In the genomic region with DNA sequence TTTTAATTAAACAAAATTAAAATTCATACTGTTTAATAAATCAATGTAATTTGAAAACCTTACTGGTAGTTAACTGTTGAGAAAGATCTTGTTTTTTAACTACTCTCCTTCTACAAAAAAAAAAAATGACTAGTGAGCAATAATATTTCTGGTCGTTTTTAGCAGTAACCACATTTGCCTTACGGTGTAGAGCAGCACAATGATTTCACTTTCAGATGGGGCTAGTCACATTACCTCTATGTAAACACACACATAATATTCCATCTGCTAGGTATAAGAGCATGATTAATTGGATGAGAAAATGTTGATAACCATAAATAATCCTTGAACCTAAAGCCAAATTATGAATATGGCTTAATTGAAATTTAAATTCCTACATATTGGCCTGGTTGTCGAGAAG, we compare ENCODE assay signal across 15 cellular contexts.
A peak's percentile ranks its signal among the peaks of the same experiment; 100 is the strongest.
DNase-seq lines count a peak whose midpoint lies in the region; ATAC-seq and TF ChIP-seq lines count a peak whose summit lies in the region.
"Had no signal": no experiment of that assay in that cellular context is flagged by ENCODE, and none has a peak within 500 bp of the region (broad histone marks: within the 10 kb centered on the region; RNA-seq: fewer than 3 reads in every experiment).

No MANE protein-coding gene starts in this region.

- peaks cover 2% of the 10 kb centered on the region for H3K9me3 Mint-ChIP-seq in glutamatergic neuron (ENCODE audit: unreplicated experiment)
- H3K9me3 Mint-ChIP-seq: activated CD4-positive, alpha-beta T cell treated with anti-CD3 and anti-CD28 coated beads, Interleukin-2, amount 10 ng/mL, durations not matched to agents 7 days and 5 days; activated T-cell treated with anti-CD3 and anti-CD28 coated beads, Interleukin-2, amount 50 U/mL, for 24 hours; naive thymus-derived CD8-positive, alpha-beta T cell had no signal

- no peaks in the 10 kb centered on the region for H3K36me3 ChIP-seq in MM.1S (replicated peaks; ENCODE audit: insufficient read depth, low read length)
- no peaks in the 10 kb centered on the region for H3K36me3 ChIP-seq in gastrocnemius medialis
- H3K36me3 ChIP-seq: gastroesophageal sphincter, prostate gland had no signal

- H3K9me2 ChIP-seq in MM.1S (replicated peaks; ENCODE audit: insufficient read depth, low read length): no peaks in the 10 kb centered on the region

- DNase-seq in MM.1S (peak; percentile 84), gastrocnemius medialis (no peak), glutamatergic neuron (no peak), SW 1271 (lab: John Stamatoyannopoulos, UW) (no peak), NCI-H1092 treated with DMSO at 0.1 percent for 48 hours (lab: John Stamatoyannopoulos, UW) (no peak)
- DNase-seq: activated CD4-positive, alpha-beta T cell treated with anti-CD3 and anti-CD28 coated beads, Interleukin-2, amount 10 ng/mL, durations not matched to agents 7 days and 5 days; activated T-cell treated with anti-CD3 and anti-CD28 coated beads, Interleukin-2, amount 50 U/mL, for 24 hours; immature natural killer cell; naive thymus-derived CD8-positive, alpha-beta T cell; SHP77 treated with DMSO at 0.1 percent for 48 hours had no signal

- TF ChIP-seq POLR2A in gastrocnemius medialis (IDR thresholded peaks at IDR 0.05): no peak

- no peak overlapping the region for H3K27ac Mint-ChIP-seq in glutamatergic neuron (ENCODE audit: unreplicated experiment)
- H3K27ac Mint-ChIP-seq: activated CD4-positive, alpha-beta T cell treated with anti-CD3 and anti-CD28 coated beads, Interleukin-2, amount 10 ng/mL, durations not matched to agents 7 days and 5 days; activated T-cell treated with anti-CD3 and anti-CD28 coated beads, Interleukin-2, amount 50 U/mL, for 24 hours; immature natural killer cell; naive thymus-derived CD8-positive, alpha-beta T cell had no signal

- H3K4me3 ChIP-seq in MM.1S (ENCODE audit: low read length) (no peak overlapping the region), gastrocnemius medialis (no peak overlapping the region)
- H3K4me3 ChIP-seq: gastroesophageal sphincter, prostate gland had no signal

- in situ Hi-C loops in gastrocnemius medialis (cut with MboI; ENCODE audit: low sequenced_read_pairs in 4 of 4): no loop called here

- H3K9me3 ChIP-seq in MM.1S (replicated peaks; ENCODE audit: insufficient read depth, low read length) (no peaks in the 10 kb centered on the region), gastrocnemius medialis (no peaks in the 10 kb centered on the region)
- H3K9me3 ChIP-seq: gastroesophageal sphincter, prostate gland had no signal

- H3K27ac ChIP-seq in MM.1S (ENCODE audit: low read length) (no peak overlapping the region), gastrocnemius medialis (no peak overlapping the region)
- H3K27ac ChIP-seq: gastroesophageal sphincter, prostate gland had no signal

- TF ChIP-seq CTCF in MM.1S (IDR thresholded peaks at IDR 0.05; ENCODE audit: low read length) (no peak), gastrocnemius medialis (IDR thresholded peaks at IDR 0.05 in 4 of 5, conservative IDR thresholded peaks at IDR 0.05 in 1 of 5) (no peak), glutamatergic neuron (IDR thresholded peaks at IDR 0.05; ENCODE audit: partially characterized antibody, unreplicated experiment) (no peak)

- ATAC-seq in GM18867 (IDR thresholded peaks at IDR 0.05; ENCODE audit: unreplicated experiment): peak; percentile 98
- ATAC-seq in GM21447 (IDR thresholded peaks at IDR 0.05; ENCODE audit: unreplicated experiment): peak; percentile 89
- ATAC-seq in HG03025 (IDR thresholded peaks at IDR 0.05; ENCODE audit: low FRiP score, unreplicated experiment): peak; percentile 86
- no peak for ATAC-seq in gastrocnemius medialis
- ATAC-seq: gastroesophageal sphincter; naive thymus-derived CD8-positive, alpha-beta T cell had no signal

- H3F3A ChIP-seq in MM.1S (ENCODE audit: insufficient read depth, low read length): no peaks in the 10 kb centered on the region

- H3K27me3 ChIP-seq in MM.1S (replicated peaks; ENCODE audit: insufficient read depth, low read length) (no peaks in the 10 kb centered on the region), gastrocnemius medialis (no peaks in the 10 kb centered on the region)
- H3K27me3 ChIP-seq: gastroesophageal sphincter had no signal

- H3K4me3 Mint-ChIP-seq in glutamatergic neuron (ENCODE audit: unreplicated experiment): no peak overlapping the region
- H3K4me3 Mint-ChIP-seq: activated CD4-positive, alpha-beta T cell treated with anti-CD3 and anti-CD28 coated beads, Interleukin-2, amount 10 ng/mL, durations not matched to agents 7 days and 5 days; activated T-cell treated with anti-CD3 and anti-CD28 coated beads, Interleukin-2, amount 50 U/mL, for 24 hours; immature natural killer cell; naive thymus-derived CD8-positive, alpha-beta T cell had no signal

- H3K4me1 Mint-ChIP-seq in glutamatergic neuron (ENCODE audit: low read depth, unreplicated experiment): peaks cover 10% of the 10 kb centered on the region
- H3K4me1 Mint-ChIP-seq: activated CD4-positive, alpha-beta T cell treated with anti-CD3 and anti-CD28 coated beads, Interleukin-2, amount 10 ng/mL, durations not matched to agents 7 days and 5 days; immature natural killer cell; naive thymus-derived CD8-positive, alpha-beta T cell had no signal

- no peak overlapping the region for H2AFZ ChIP-seq in MM.1S (ENCODE audit: low read length)

- H3K36me3 Mint-ChIP-seq in glutamatergic neuron (ENCODE audit: unreplicated experiment): no peaks in the 10 kb centered on the region
- H3K36me3 Mint-ChIP-seq: immature natural killer cell; naive thymus-derived CD8-positive, alpha-beta T cell had no signal

- peak overlapping the region; percentile 55 for H3K4me2 ChIP-seq in MM.1S (ENCODE audit: low read depth, low read length)

- no peak overlapping the region for H3K9ac ChIP-seq in MM.1S (ENCODE audit: low read length)

- H3K4me1 ChIP-seq in MM.1S (ENCODE audit: low read length) (peaks cover 15% of the 10 kb centered on the region), gastrocnemius medialis (no peaks in the 10 kb centered on the region)
- H3K4me1 ChIP-seq: prostate gland had no signal

- intact Hi-C loops in gastrocnemius medialis (cut with DNase I; ENCODE audit: low total_unique reads): no loop called here

- H3K79me2 ChIP-seq in MM.1S (ENCODE audit: low read length): no peaks in the 10 kb centered on the region

- no peaks in the 10 kb centered on the region for H4K20me1 ChIP-seq in MM.1S (ENCODE audit: insufficient read depth, low read length)

- no peaks in the 10 kb centered on the region for H3K27me3 Mint-ChIP-seq in glutamatergic neuron (ENCODE audit: unreplicated experiment)
- H3K27me3 Mint-ChIP-seq: activated CD4-positive, alpha-beta T cell treated with anti-CD3 and anti-CD28 coated beads, Interleukin-2, amount 10 ng/mL, durations not matched to agents 7 days and 5 days had no signal

Comparison
In these comparisons a context has a peak if more than half of its experiments do, and no peak if none do; other contexts are left out.
1. ATAC-seq: peak in GM18867 (single experiment), GM21447 (single experiment) and HG03025 (single experiment); none in gastrocnemius medialis (0 of 2).